In genomic region chr3:24709921-24710320, GRCh38 we compare ENCODE assay signal across 28 cellular contexts.
"Had no signal": no experiment of that assay in that cellular context is flagged by ENCODE, and none has a peak within 500 bp of the region (broad histone marks: within the 10 kb centered on the region; RNA-seq: fewer than 3 reads in every experiment).

No MANE protein-coding gene starts in this region.

- ATAC-seq: activated CD8-positive, alpha-beta T cell treated with anti-CD3 and anti-CD28 coated beads for 36 hours; activated T-cell treated with anti-CD3 and anti-CD28 coated beads, Interleukin-2, amount 50 U/mL, for 72 hours; activated T-helper 17 cell treated with anti-CD3 and anti-CD28 coated beads, Interleukin-2, amount 50 U/mL, for 72 hours; Panc1 had no signal

- H3K27me3 Mint-ChIP-seq: activated CD8-positive, alpha-beta T cell treated with anti-CD3 and anti-CD28 coated beads for 36 hours; activated naive CD8-positive, alpha-beta T cell treated with anti-CD3 and anti-CD28 coated beads for 36 hours; IgD-negative memory B cell had no signal

- H3K36me3 Mint-ChIP-seq: activated naive CD8-positive, alpha-beta T cell treated with anti-CD3 and anti-CD28 coated beads for 36 hours; IgD-negative memory B cell had no signal

- H3K4me3 Mint-ChIP-seq: activated CD8-positive, alpha-beta T cell treated with anti-CD3 and anti-CD28 coated beads for 36 hours; activated naive CD8-positive, alpha-beta T cell treated with anti-CD3 and anti-CD28 coated beads for 36 hours; activated T-cell treated with anti-CD3 and anti-CD28 coated beads, Interleukin-2, amount 50 U/mL, for 72 hours; activated T-helper 17 cell treated with anti-CD3 and anti-CD28 coated beads, Interleukin-2, amount 50 U/mL, for 72 hours; IgD-negative memory B cell had no signal

- H3K27ac Mint-ChIP-seq: activated CD8-positive, alpha-beta T cell treated with anti-CD3 and anti-CD28 coated beads for 36 hours; activated naive CD8-positive, alpha-beta T cell treated with anti-CD3 and anti-CD28 coated beads for 36 hours; activated T-cell treated with anti-CD3 and anti-CD28 coated beads, Interleukin-2, amount 50 U/mL, for 72 hours; activated T-helper 17 cell treated with anti-CD3 and anti-CD28 coated beads, Interleukin-2, amount 50 U/mL, for 72 hours; IgD-negative memory B cell had no signal

- H3K36me3 ChIP-seq: SJCRH30, WERI-Rb-1 had no signal

- H3K4me1 ChIP-seq: SJCRH30 had no signal

- H3K27ac ChIP-seq: SJCRH30, SK-N-MC, WERI-Rb-1 had no signal

- H3K4me3 ChIP-seq: SJCRH30, SK-N-MC had no signal

- DNase-seq: activated CD4-positive, alpha-beta T cell treated with anti-CD3 and anti-CD28 coated beads for 1 hour; activated CD4-positive, alpha-beta T cell treated with anti-CD3 and anti-CD28 coated beads for 48 hours; activated CD4-positive, CD25-positive, alpha-beta regulatory T cell; activated CD8-positive, alpha-beta T cell treated with anti-CD3 and anti-CD28 coated beads for 36 hours; activated effector memory CD4-positive, alpha-beta T cell treated with anti-CD3 and anti-CD28 coated beads, Interleukin-2, amount 50 U/mL, for 16 hours; activated naive CD4-positive, alpha-beta T cell; activated naive CD4-positive, alpha-beta T cell treated with anti-CD3 and anti-CD28 coated beads, Interleukin-2, amount 50 U/mL, for 16 hours; activated naive CD8-positive, alpha-beta T cell treated with anti-CD3 and anti-CD28 coated beads for 36 hours; activated T-cell treated with anti-CD3 and anti-CD28 coated beads, Interleukin-2, amount 50 U/mL, for 1 hour; activated T-cell treated with anti-CD3 and anti-CD28 coated beads, Interleukin-2, amount 50 U/mL, for 72 hours; amniotic stem cell; Karpas-422; KBM-7; NCI-H1092 treated with DMSO at 0.1 percent for 48 hours; NCI-H1417; NCI-H146; NCI-H187 treated with DMSO at 0.1 percent for 48 hours; NCI-H2081; NCI-H226; NCI-H524 treated with DMSO at 0.1 percent for 48 hours; SHP77; SJCRH30; T1000; WERI-Rb-1 had no signal

- H3K4me1 Mint-ChIP-seq: activated naive CD8-positive, alpha-beta T cell treated with anti-CD3 and anti-CD28 coated beads for 36 hours; activated T-helper 17 cell treated with anti-CD3 and anti-CD28 coated beads, Interleukin-2, amount 50 U/mL, for 72 hours; IgD-negative memory B cell had no signal

- H3K27me3 ChIP-seq: SJCRH30 had no signal

- H3K9me3 ChIP-seq: SJCRH30 had no signal

- H3K9me3 Mint-ChIP-seq: activated CD8-positive, alpha-beta T cell treated with anti-CD3 and anti-CD28 coated beads for 36 hours; activated naive CD8-positive, alpha-beta T cell treated with anti-CD3 and anti-CD28 coated beads for 36 hours; IgD-negative memory B cell had no signal
